ENCODE assay signal across 10 cellular contexts in the genomic region with DNA sequence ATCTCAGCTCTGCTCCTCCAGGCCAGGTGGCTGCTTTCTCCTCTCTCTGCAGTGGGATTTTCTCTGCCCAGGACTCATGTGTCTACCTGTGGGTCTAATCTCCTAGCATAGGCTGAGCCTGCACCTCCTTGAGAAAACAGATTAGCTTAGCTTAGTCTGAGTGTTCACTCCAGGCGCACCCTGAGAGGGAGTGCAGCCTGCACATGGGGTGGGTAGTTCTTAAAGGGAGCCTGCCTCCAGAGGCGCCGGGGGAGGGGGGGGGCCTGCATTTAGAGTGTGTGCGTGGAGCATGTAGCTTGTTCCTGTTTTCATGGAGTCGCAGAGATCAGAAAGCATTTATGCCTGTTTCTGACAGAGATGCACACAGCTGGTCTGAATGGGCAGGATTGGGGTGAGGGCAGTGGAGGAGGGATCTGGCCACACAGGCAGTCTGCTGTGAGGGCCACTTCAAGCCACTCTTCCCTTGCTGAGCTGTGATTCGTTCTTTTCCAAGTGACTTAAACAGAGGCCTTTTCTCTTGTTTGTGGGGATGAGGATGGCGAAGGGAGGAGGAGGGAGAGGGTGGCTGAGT. TPM values are rescaled to one million over a fixed set of nuclear protein-coding genes. Genes with fewer than 3 reads are reported as not detected.
DNase-seq lines count a peak whose midpoint lies in the region; ATAC-seq, FAIRE-seq and TF ChIP-seq lines count a peak whose summit lies in the region.
"Had no signal": no experiment of that assay in that cellular context is flagged by ENCODE, and none has a peak within 500 bp of the region (broad histone marks: within the 10 kb centered on the region; RNA-seq: fewer than 3 reads in every experiment).

No MANE protein-coding gene starts in this region.

- H3K27me3 ChIP-seq in DND-41 (ENCODE audit: insufficient read depth, low read length, poor library complexity) (no peaks in the 10 kb centered on the region), H1 (replicated peaks in 1 of 4; ENCODE audit: control insufficient read depth in 3 of 4, extremely low read depth in 1 of 4, insufficient read depth in 3 of 4, low read length in 3 of 4) (no peaks in the 10 kb centered on the region), osteoblast (ENCODE audit: insufficient read depth, low read length) (no peaks in the 10 kb centered on the region)

- TF ChIP-seq POLR2A in H1 (IDR thresholded peaks at IDR 0.05; ENCODE audit: control extremely low read depth in 1 of 2, low read depth in 2 of 2, low read length in 2 of 2): no peak

- peak overlapping the region; percentile 8 for H4K5ac ChIP-seq in H1 (ENCODE audit: insufficient read length, low read depth, low read length)

- no peak overlapping the region for H3K23ac ChIP-seq in H1 (ENCODE audit: insufficient read length)

- WGBS in H1 (ENCODE audit: extremely low coverage in 1 of 2, insufficient coverage in 1 of 2, insufficient read length in 1 of 2, insufficient replicate concordance in 2 of 2, low coverage in 1 of 2, low lambda C conversion rate in 2 of 2, missing lambda C conversion rate in 1 of 2), 2 experiments: 64% methylated on average over 7 of the region's 7 CpGs; no CpG with 5 or more reads in 1 of the 2 experiments

- peaks cover 96% of the 10 kb centered on the region for H3K79me2 ChIP-seq in DND-41 (ENCODE audit: insufficient read depth, low read length)
- peaks cover 5 to 69% of the 10 kb centered on the region in 2 experiments for H3K79me2 ChIP-seq in H1 (ENCODE audit: control insufficient read depth in 1 of 2, insufficient read depth in 2 of 2, low read length in 2 of 2)
- peaks cover 94% of the 10 kb centered on the region for H3K79me2 ChIP-seq in osteoblast (ENCODE audit: insufficient read depth, low read length)

- in situ Hi-C loops in ACHN (cut with HindIII; ENCODE audit: low pct_ligation_motif_present, low pct_unique_long_range_greater_than_20kb, low sequenced_read_pairs): no loop called here

- peaks cover 21% of the 10 kb centered on the region for H3K79me1 ChIP-seq in H1 (ENCODE audit: low read depth, low read length)

- no peak overlapping the region for H2BK120ac ChIP-seq in H1 (replicated peaks; ENCODE audit: low read depth, low read length)

- TF ChIP-seq RAD21 in H1 (IDR thresholded peaks at IDR 0.05 in 1 of 2, conservative IDR thresholded peaks at IDR 0.05 in 1 of 2; ENCODE audit: low read depth in 2 of 2, low read length in 2 of 2): no peak

- peak overlapping the region; percentile 60 for H3K18ac ChIP-seq in H1 (ENCODE audit: extremely low read depth, low read length)

- H3K9ac ChIP-seq in DND-41 (ENCODE audit: low read depth, low read length) (peak overlapping the region; percentile 10), H1 (replicated peaks in 1 of 4; ENCODE audit: extremely low read depth in 1 of 4, low read depth in 3 of 4, low read length in 3 of 4) (no peak overlapping the region)

- no peak overlapping the region for H3K4me3 ChIP-seq in DND-41 (ENCODE audit: low read depth in 1 of 2, low read length in 2 of 2)
- peak overlapping the region in 1 of 4 experiments; percentile 5; a peak in 1 of 8 replicates for H3K4me3 ChIP-seq in H1 (ENCODE audit: extremely low read depth in 1 of 4, insufficient read depth in 2 of 4, low read depth in 3 of 4, low read length in 4 of 4)
- H3K4me3 ChIP-seq in osteoblast (ENCODE audit: insufficient read depth, low read length): no peak overlapping the region
- H3K4me3 ChIP-seq: GM12878 had no signal

- TF ChIP-seq EP300 in H1 (IDR thresholded peaks at IDR 0.05; ENCODE audit: borderline replicate concordance in 1 of 2, low read depth in 2 of 2, low read length in 2 of 2): no peak

- H2BK12ac ChIP-seq in H1 (ENCODE audit: low read depth, low read length): peak overlapping the region; percentile 73

- no peak overlapping the region for H2BK20ac ChIP-seq in H1 (ENCODE audit: low read length)

- H3K36me3 ChIP-seq in DND-41 (ENCODE audit: insufficient read depth, low read length) (peaks cover 76% of the 10 kb centered on the region), H1 (ENCODE audit: control insufficient read depth in 2 of 4, insufficient read depth in 4 of 4, low read length in 3 of 4) (no peaks in the 10 kb centered on the region), osteoblast (ENCODE audit: insufficient read depth, low read length) (peaks cover 18% of the 10 kb centered on the region)

- CTCF ChIA-PET in H1 (lab: Charles Lee; ENCODE audit: partially characterized antibody): interaction anchor here (0.7 to 11.3 kb wide), 5 partner anchors 9 to 35 kb away, joined by 3 to 79 read pairs (median 3); no protein-coding TSS in a partner anchor

- H3K23me2 ChIP-seq in H1 (ENCODE audit: low read depth, low read length): no peaks in the 10 kb centered on the region

- no peak overlapping the region for H2AFZ ChIP-seq in DND-41 (ENCODE audit: low read depth, low read length)
- H2AFZ ChIP-seq in H1 (ENCODE audit: low read length): no peak overlapping the region
- H2AFZ ChIP-seq in osteoblast (ENCODE audit: low read length): no peak overlapping the region

- H2BK5ac ChIP-seq in H1 (ENCODE audit: low read depth, low read length): 0 out of 2 replicates have a peak overlapping the region, but pooled peaks have one; percentile 45

- ATAC-seq in DND-41 (ENCODE audit: insufficient read depth, low read depth): peak; percentile 13; the same call in 1 of the 3 replicates
- ATAC-seq in GM19324 (IDR thresholded peaks at IDR 0.05; ENCODE audit: low FRiP score, unreplicated experiment): no peak
- ATAC-seq: GM12878 had no signal

- FAIRE-seq in H1 (lab: Jason Lieb, UNC): no peak
- FAIRE-seq: GM12878 had no signal

- DNase-seq in DND-41 (peak; percentile 50), NCI-H524 treated with DMSO at 0.1 percent for 48 hours (lab: John Stamatoyannopoulos, UW) (peak; percentile 72), H1 (ENCODE audit: low read depth in 1 of 2, low spot score in 2 of 2) (no peak), osteoblast (ENCODE audit: insufficient read length, low spot score, missing footprints) (no peak), ACHN (no peak), NCI-H1105 (lab: John Stamatoyannopoulos, UW) (no peak)
- DNase-seq in stimulated activated CD4-positive, alpha-beta T cell treated with anti-CD3 and anti-CD28 coated beads, Interleukin-4, amount 100 ng/mL, for 24 hours: no peak
- DNase-seq: cerebellar nuclear complex had no signal

- no peak overlapping the region for H3K14ac ChIP-seq in H1 (ENCODE audit: insufficient read length)

- peak overlapping the region; percentile 2 for H4K91ac ChIP-seq in H1 (replicated peaks; ENCODE audit: insufficient read length, low read length)

- H4K20me1 ChIP-seq in DND-41 (ENCODE audit: insufficient read depth, low read length) (peaks cover 63% of the 10 kb centered on the region), H1 (replicated peaks in 1 of 2; ENCODE audit: control insufficient read depth in 1 of 2, insufficient read depth in 2 of 2, low read length in 2 of 2) (peaks cover 0 to 6% of the 10 kb centered on the region in 2 experiments), osteoblast (ENCODE audit: insufficient read depth, low read length) (peaks cover 38% of the 10 kb centered on the region)

- TF ChIP-seq CTCF in DND-41 (IDR thresholded peaks at IDR 0.05; ENCODE audit: borderline replicate concordance, extremely low read depth, low read length, poor library complexity, severe bottlenecking) (no peak), H1 (IDR thresholded peaks at IDR 0.05; ENCODE audit: control extremely low read depth in 1 of 3, insufficient read depth in 1 of 3, low read depth in 1 of 3, low read length in 3 of 3) (no peak), osteoblast (IDR thresholded peaks at IDR 0.05; ENCODE audit: extremely low read depth, low read depth, low read length) (no peak)

- H3K9me3 ChIP-seq in DND-41 (ENCODE audit: insufficient read depth, low read length, severe bottlenecking): no peaks in the 10 kb centered on the region
- H3K9me3 ChIP-seq in H1 (ENCODE audit: insufficient read depth in 2 of 2, low read depth in 1 of 2, low read length in 1 of 2): no peaks in the 10 kb centered on the region
- no peaks in the 10 kb centered on the region for H3K9me3 ChIP-seq in osteoblast (ENCODE audit: low read depth, low read length)

- H3K4me2 ChIP-seq in DND-41 (ENCODE audit: insufficient read depth, low read length): no peak overlapping the region
- H3K4me2 ChIP-seq in H1 (ENCODE audit: insufficient read depth in 1 of 2, low read depth in 2 of 2, low read length in 2 of 2): peak overlapping the region; percentile 18 to 50
- no peak overlapping the region for H3K4me2 ChIP-seq in osteoblast (ENCODE audit: insufficient read depth, low read length)

- H2AK5ac ChIP-seq in H1 (ENCODE audit: low read depth, low read length): no peak overlapping the region

- H3K56ac ChIP-seq in H1 (replicated peaks; ENCODE audit: insufficient read length, low read depth, low read length): no peak overlapping the region

- H2BK15ac ChIP-seq in H1 (ENCODE audit: low read length): no peak overlapping the region

- peak overlapping the region; percentile 76; the same call in 1 of the 2 replicates for H4K8ac ChIP-seq in H1 (ENCODE audit: extremely low read depth, insufficient read depth, low read length)

- H3K4ac ChIP-seq in H1 (replicated peaks; ENCODE audit: insufficient read length, low read depth, low read length): no peak overlapping the region

- POLR2A ChIA-PET in H1 (lab: Charles Lee; ENCODE audit: partially characterized antibody): interaction anchor here (0.7 to 1.1 kb wide), 2 partner anchors 35 to 45 kb away, joined by 3 read pairs; a partner anchor contains a TSS

- H3K4me1 ChIP-seq in DND-41 (ENCODE audit: insufficient read depth, low read length): peaks cover 98% of the 10 kb centered on the region
- H3K4me1 ChIP-seq in H1 (replicated peaks in 1 of 4; ENCODE audit: control insufficient read depth in 3 of 4, insufficient read depth in 4 of 4, low read length in 3 of 4): peaks cover 9 to 30% (median 20%) of the 10 kb centered on the region in 4 experiments
- H3K4me1 ChIP-seq in osteoblast (ENCODE audit: insufficient read depth, low read length): peaks cover 25% of the 10 kb centered on the region

- H3K27ac ChIP-seq in DND-41 (ENCODE audit: low read length) (peak overlapping the region; percentile 86), H1 (ENCODE audit: low read depth, low read length) (no peak overlapping the region; the same call in 1 of the 2 replicates), osteoblast (ENCODE audit: low read depth, low read length) (peak overlapping the region; percentile 41)

TF ChIP-seq in H1, 55 proteins besides CTCF, POLR2A, EP300 and RAD21:
- no peak for TF ChIP-seq CHD1 (IDR thresholded peaks at IDR 0.05; ENCODE audit: low read depth, low read length)
- peak; percentile 81 for TF ChIP-seq ASH2L (IDR thresholded peaks at IDR 0.05; ENCODE audit: low read length)

RNA-seq across cellular contexts. Expression of a gene that starts 45.2 kb away (rescaled TPM):
- total RNA-seq in H1 (2021; fragmentation: NEBNext Ultra II Directional; extraction: Animal tissue kit (Norgen Biotek cat#: 25700)): 75.3 and 83.7 TPM in 2 replicates
- polyA plus RNA-seq in H1 (2011; rRNA removed): 34.5 and 47.8 TPM in 2 replicates
- 40.8 TPM for polyA plus RNA-seq in H1 (2011; cell fraction: cytosol; rRNA removed)
- polyA plus RNA-seq in H1 (2011; cell fraction: nucleus; rRNA removed): 65.6 TPM
- polyA plus RNA-seq in H1 (2012, experiment 1 of 2): 51.1 to 58.7 TPM (median 53.7 TPM) in 4 replicates
- polyA plus RNA-seq in H1 (2012, experiment 2 of 2): 35.2 TPM
- 90.5 TPM for polyA plus RNA-seq in H1 (2013, experiment 1 of 2)
- 94.8 TPM for polyA plus RNA-seq in H1 (2013, experiment 2 of 2)
- 34.8 and 35.8 TPM in 2 replicates for polyA minus RNA-seq in H1 (2011; rRNA and poly(A)+ RNA removed)
- 32.2 TPM for polyA minus RNA-seq in H1 (2011; cell fraction: cytosol; rRNA and poly(A)+ RNA removed)
- 36.7 TPM for polyA minus RNA-seq in H1 (2011; cell fraction: nucleus; rRNA and poly(A)+ RNA removed)
- 81.9 and 83.2 TPM in 2 replicates for total RNA-seq in osteoblast

Comparison
In these comparisons a context has a peak if more than half of its experiments do, and no peak if none do; other contexts are left out.
1. DNase-seq: peak in DND-41 (single experiment) and NCI-H524 treated with DMSO at 0.1 percent for 48 hours (single experiment); none in H1 (0 of 2), osteoblast (single experiment), ACHN (single experiment), NCI-H1105 (single experiment) and stimulated activated CD4-positive, alpha-beta T cell treated with anti-CD3 and anti-CD28 coated beads, Interleukin-4, amount 100 ng/mL, for 24 hours (single experiment).
2. H3K4me2 ChIP-seq: peak in H1 (2 of 2); none in DND-41 (single experiment) and osteoblast (single experiment).